Comparison of ENCODE assay signal across 8 cellular contexts in the genomic region with DNA sequence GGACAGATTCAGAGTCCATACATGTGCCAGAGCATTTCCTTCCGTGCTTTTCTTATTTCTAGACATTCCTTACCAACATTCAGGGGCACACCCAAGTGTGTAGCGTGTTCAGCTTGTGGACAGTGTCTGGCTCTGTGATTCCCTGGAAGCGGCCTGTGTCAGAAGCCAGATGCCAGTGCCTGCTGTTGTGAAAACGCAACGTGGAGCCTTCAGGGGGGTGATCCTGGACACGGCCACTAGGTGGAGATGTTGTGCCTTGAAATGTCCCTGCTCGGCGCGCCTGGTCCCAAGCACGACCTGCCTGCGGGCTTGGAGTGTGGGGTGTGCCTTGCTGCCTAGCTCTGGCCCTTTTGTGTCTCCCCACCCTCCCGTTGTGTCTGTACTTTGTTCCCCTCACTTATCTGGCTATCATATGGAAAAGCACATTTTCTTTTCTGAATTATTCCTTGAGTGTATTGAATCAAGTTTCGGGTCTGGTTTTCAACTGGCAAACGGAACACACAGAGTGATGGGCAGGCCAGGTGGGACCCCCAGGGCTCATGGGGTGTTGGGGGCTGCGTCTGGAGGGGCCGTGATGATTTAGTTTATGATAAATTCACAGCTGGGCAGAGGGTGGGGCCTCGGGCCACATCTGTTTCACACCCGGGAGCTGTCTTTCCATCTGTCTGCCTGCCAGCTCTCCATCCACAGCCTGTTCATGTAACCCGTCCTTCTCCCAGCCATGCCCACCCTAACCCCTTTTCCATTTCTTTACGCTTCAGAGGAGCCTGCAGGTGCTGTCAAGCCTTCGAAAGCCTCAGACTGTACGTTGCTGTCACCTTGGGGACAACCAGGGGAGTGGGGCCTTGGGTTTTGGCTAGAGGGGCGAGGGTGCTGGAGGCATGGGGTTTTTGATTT.
DNase-seq lines count a peak whose midpoint lies in the region; ATAC-seq and TF ChIP-seq lines count a peak whose summit lies in the region.

No MANE protein-coding gene starts in this region.

- ATAC-seq in GM21360 (IDR thresholded peaks at IDR 0.05; ENCODE audit: unreplicated experiment) (no peak), GM21717 (IDR thresholded peaks at IDR 0.05; ENCODE audit: unreplicated experiment) (no peak)

- no peaks in the 10 kb centered on the region for H3K79me2 ChIP-seq in Loucy (ENCODE audit: insufficient read depth, low read length)

- no peaks in the 10 kb centered on the region for H3K9me3 ChIP-seq in Loucy (ENCODE audit: insufficient read depth, low read depth, low read length)

- H3K9ac ChIP-seq in Loucy (ENCODE audit: low read depth, low read length, poor library complexity, severe bottlenecking): no peak overlapping the region

- peak; percentile 80 for TF ChIP-seq CTCF in GM12865 (IDR thresholded peaks at IDR 0.05; ENCODE audit: insufficient read depth, low read depth, low read length, missing control alignments)
- TF ChIP-seq CTCF in Loucy (conservative IDR thresholded peaks at IDR 0.05; ENCODE audit: low read length): peak; percentile 72
- TF ChIP-seq CTCF in astrocyte of the cerebellum (IDR thresholded peaks at IDR 0.05; ENCODE audit: low read depth, low read length, missing control alignments): peak; percentile 68

- no peak overlapping the region for H3K4me3 ChIP-seq in GM12865 (ENCODE audit: low read depth, low read length)
- no peak overlapping the region for H3K4me3 ChIP-seq in Loucy (ENCODE audit: low read length, poor library complexity, severe bottlenecking)
- H3K4me3 ChIP-seq in astrocyte of the cerebellum (ENCODE audit: low read depth, low read length): no peak overlapping the region

- H2AFZ ChIP-seq in Loucy (ENCODE audit: low read length): no peak overlapping the region

- in situ Hi-C loops in astrocyte of the cerebellum (cut with HindIII; ENCODE audit: low sequenced_read_pairs): no loop called here

- no peaks in the 10 kb centered on the region for H4K20me1 ChIP-seq in Loucy (ENCODE audit: insufficient read depth, low read length, poor library complexity, severe bottlenecking)

- H3K27me3 ChIP-seq in Loucy (ENCODE audit: insufficient read depth, low read length, poor library complexity, severe bottlenecking): no peaks in the 10 kb centered on the region

- H3K36me3 ChIP-seq in Loucy (ENCODE audit: insufficient read depth, low read length): no peaks in the 10 kb centered on the region

- H3K4me2 ChIP-seq in Loucy (ENCODE audit: low read depth, low read length, poor library complexity, severe bottlenecking): no peak overlapping the region

- no peaks in the 10 kb centered on the region for H3K9me2 ChIP-seq in Loucy (replicated peaks; ENCODE audit: low read depth, low read length)

- H3F3A ChIP-seq in Loucy (ENCODE audit: low read depth): no peaks in the 10 kb centered on the region

- no peaks in the 10 kb centered on the region for H3K4me1 ChIP-seq in Loucy (ENCODE audit: insufficient read depth, low read length, poor library complexity, severe bottlenecking)

- peak; percentile 66 for DNase-seq in GM12865 (ENCODE audit: low read depth)
- peak; percentile 50 for DNase-seq in T-helper 9 cell
- DNase-seq in astrocyte of the cerebellum (ENCODE audit: low read depth): no peak
- peak in 49 of 51 donors; percentile 6 to 83 (median 52) for DNase-seq in hypothalamus (lab: John Stamatoyannopoulos, UW)
- DNase-seq in stimulated activated CD4-positive, alpha-beta T cell treated with anti-CD3 and anti-CD28 coated beads, Interleukin-12 subunit alpha, Interleukin-12 subunit beta, amount 100 ng/mL, for 4 hours: peak; percentile 62
